Comparison of ENCODE assay signal across 11 cellular contexts in the genomic region with DNA sequence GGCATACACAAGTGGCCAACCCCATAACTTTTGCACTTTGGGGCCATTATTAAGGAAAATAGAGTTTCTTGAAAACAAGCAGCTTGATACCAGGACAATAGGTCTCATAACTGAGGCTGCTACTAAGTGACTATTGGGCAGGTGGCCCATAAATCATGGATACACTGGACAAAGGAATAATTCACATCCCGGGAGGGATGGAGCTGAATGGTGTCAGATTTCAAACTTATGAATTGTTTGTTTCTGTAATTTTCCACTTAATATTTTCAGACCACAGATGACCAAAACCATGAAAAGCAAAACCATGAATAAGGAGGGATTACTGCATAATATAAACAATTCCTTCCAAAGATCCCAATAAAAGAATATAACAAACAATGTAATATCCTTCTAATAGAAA.
DNase-seq lines count a peak whose midpoint lies in the region.
"Had no signal": no experiment of that assay in that cellular context is flagged by ENCODE, and none has a peak within 500 bp of the region (broad histone marks: within the 10 kb centered on the region; RNA-seq: fewer than 3 reads in every experiment).

No MANE protein-coding gene starts in this region.

- DNase-seq in HT1080 (ENCODE audit: low read depth) (peak; percentile 41), NCI-H526 (lab: John Stamatoyannopoulos, UW) (peak; percentile 25 to 51), skeletal muscle cell (ENCODE audit: low read depth) (peak; percentile 23), KG1 (lab: John Stamatoyannopoulos, UW) (no peak), ACHN (no peak), SKM-1 (lab: John Stamatoyannopoulos, UW; ENCODE audit: unreplicated experiment) (no peak)
- DNase-seq: Calu3, NCI-H2029, RPMI8226 had no signal

- no peak overlapping the region for H3K4me3 ChIP-seq in skeletal muscle cell (ENCODE audit: low read depth, low read length)
- H3K4me3 ChIP-seq: ascending aorta had no signal

- in situ Hi-C loops in ACHN (cut with HindIII; ENCODE audit: low pct_ligation_motif_present, low pct_unique_long_range_greater_than_20kb, low sequenced_read_pairs): no loop called here

- peak overlapping the region; percentile 62 for H3K27ac ChIP-seq in cingulate gyrus (ENCODE audit: low read depth, low read length)

Comparison
In these comparisons a context has a peak if more than half of its experiments do, and no peak if none do; other contexts are left out.
1. DNase-seq: peak in HT1080 (single experiment), NCI-H526 (2 of 2) and skeletal muscle cell (single experiment); none in KG1 (single experiment), ACHN (single experiment) and SKM-1 (single experiment).